ENCODE assay signal across 29 cellular contexts in genomic region chr3:106720510-106720909, GRCh38.
"Had no signal": no experiment of that assay in that cellular context is flagged by ENCODE, and none has a peak within 500 bp of the region (broad histone marks: within the 10 kb centered on the region; RNA-seq: fewer than 3 reads in every experiment).

No MANE protein-coding gene starts in this region.

- H3K36me3 ChIP-seq: MG63, SJSA1 had no signal

- ATAC-seq: activated T-cell treated with anti-CD3 and anti-CD28 coated beads, Interleukin-2, amount 50 U/mL, for 72 hours; Panc1 had no signal

- H3K9me3 Mint-ChIP-seq: activated CD4-positive, alpha-beta memory T cell treated with anti-CD3 and anti-CD28 coated beads, Interleukin-2, amount 10 ng/mL, durations not matched to agents 7 days and 5 days; activated CD4-positive, alpha-beta T cell treated with anti-CD3 and anti-CD28 coated beads, Interleukin-2, amount 10 ng/mL, durations not matched to agents 7 days and 5 days; activated naive CD4-positive, alpha-beta T cell treated with anti-CD3 and anti-CD28 coated beads, Interleukin-2, amount 10 ng/mL, durations not matched to agents 7 days and 5 days; activated naive CD8-positive, alpha-beta T cell treated with anti-CD3 and anti-CD28 coated beads for 36 hours; activated T-cell treated with anti-CD3 and anti-CD28 coated beads, Interleukin-2, amount 50 U/mL, for 72 hours; activated T-helper 2 cell treated with anti-CD3 and anti-CD28 coated beads, Interferon-gamma antibody, Interleukin-2, Interleukin-4, amounts not matched to agents 10 μg/mL and 5 μg/mL and 100 μg/mL, durations not matched to agents 14 hours and 24 hours and 36 hours; T-helper 1 cell treated with Interleukin-12 subunit alpha and Interleukin-12 subunit beta and Interleukin-4 antibody, amounts not matched to agents 30 μg/mL and 1 μg/mL, for 36 hours had no signal

- H3K4me3 Mint-ChIP-seq: activated CD4-positive, alpha-beta memory T cell treated with anti-CD3 and anti-CD28 coated beads, Interleukin-2, amount 10 ng/mL, durations not matched to agents 7 days and 5 days; activated CD4-positive, alpha-beta T cell treated with anti-CD3 and anti-CD28 coated beads, Interleukin-2, amount 10 ng/mL, durations not matched to agents 7 days and 5 days; activated naive CD4-positive, alpha-beta T cell treated with anti-CD3 and anti-CD28 coated beads, Interleukin-2, amount 10 ng/mL, durations not matched to agents 7 days and 5 days; activated naive CD8-positive, alpha-beta T cell treated with anti-CD3 and anti-CD28 coated beads for 36 hours; activated T-cell treated with anti-CD3 and anti-CD28 coated beads, Interleukin-2, amount 50 U/mL, for 72 hours; T-helper 1 cell treated with Interleukin-12 subunit alpha and Interleukin-12 subunit beta and Interleukin-4 antibody, amounts not matched to agents 30 μg/mL and 1 μg/mL, for 36 hours had no signal

- H3K27me3 ChIP-seq: MG63, SJSA1 had no signal

- DNase-seq: activated CD4-positive, alpha-beta memory T cell treated with anti-CD3 and anti-CD28 coated beads, Interleukin-2, amount 10 ng/mL, durations not matched to agents 7 days and 5 days; activated CD4-positive, alpha-beta T cell treated with anti-CD3 and anti-CD28 coated beads, Interleukin-2, amount 10 ng/mL, durations not matched to agents 7 days and 5 days; activated CD4-positive, CD25-positive, alpha-beta regulatory T cell; activated CD8-positive, alpha-beta memory T cell treated with anti-CD3 and anti-CD28 coated beads, Interleukin-2, amount 50 U/mL, for 4 hours; activated gamma-delta T cell treated with Interleukin-2 at 50 U/mL for 16 hours; activated naive CD4-positive, alpha-beta T cell treated with anti-CD3 and anti-CD28 coated beads, Interleukin-2, amount 10 ng/mL, durations not matched to agents 7 days and 5 days; activated naive CD8-positive, alpha-beta T cell treated with anti-CD3 and anti-CD28 coated beads for 36 hours; activated T-cell treated with anti-CD3 and anti-CD28 coated beads, Interleukin-2, amount 50 U/mL, for 72 hours; cerebellar nuclear complex; MG63; MV-4-11; NCI-H1092 treated with DMSO at 0.1 percent for 48 hours; NCI-H1417 treated with DMSO at 0.1 percent for 48 hours; NCI-H1694; NCI-H2029; NCI-H2107; NCI-H2171 treated with DMSO at 0.1 percent for 48 hours; NCI-H345; NCI-H510A; NCI-H69; NK-92 treated with Interleukin-12 subunit alpha and Interleukin-12 subunit beta, amount 100 ng/mL, for 24 hours; OCI-M1; Right ventricle myocardium superior; T-helper 9 cell had no signal

- H3K27ac ChIP-seq: RWPE1, SJSA1 had no signal

- H3K9me3 ChIP-seq: MG63, SJSA1 had no signal

- H3K36me3 Mint-ChIP-seq: activated naive CD4-positive, alpha-beta T cell treated with anti-CD3 and anti-CD28 coated beads, Interleukin-2, amount 10 ng/mL, durations not matched to agents 7 days and 5 days; activated naive CD8-positive, alpha-beta T cell treated with anti-CD3 and anti-CD28 coated beads for 36 hours had no signal

- H3K4me3 ChIP-seq: MG63, SJSA1 had no signal

- H3K27me3 Mint-ChIP-seq: activated naive CD4-positive, alpha-beta T cell treated with anti-CD3 and anti-CD28 coated beads, Interleukin-2, amount 10 ng/mL, durations not matched to agents 7 days and 5 days had no signal

- H3K27ac Mint-ChIP-seq: activated CD4-positive, alpha-beta memory T cell treated with anti-CD3 and anti-CD28 coated beads, Interleukin-2, amount 10 ng/mL, durations not matched to agents 7 days and 5 days; activated CD4-positive, alpha-beta T cell treated with anti-CD3 and anti-CD28 coated beads, Interleukin-2, amount 10 ng/mL, durations not matched to agents 7 days and 5 days; activated naive CD4-positive, alpha-beta T cell treated with anti-CD3 and anti-CD28 coated beads, Interleukin-2, amount 10 ng/mL, durations not matched to agents 7 days and 5 days; activated naive CD8-positive, alpha-beta T cell treated with anti-CD3 and anti-CD28 coated beads for 36 hours; activated T-cell treated with anti-CD3 and anti-CD28 coated beads, Interleukin-2, amount 50 U/mL, for 72 hours; activated T-helper 2 cell treated with anti-CD3 and anti-CD28 coated beads, Interferon-gamma antibody, Interleukin-2, Interleukin-4, amounts not matched to agents 10 μg/mL and 5 μg/mL and 100 μg/mL, durations not matched to agents 14 hours and 24 hours and 36 hours; T-helper 1 cell treated with Interleukin-12 subunit alpha and Interleukin-12 subunit beta and Interleukin-4 antibody, amounts not matched to agents 30 μg/mL and 1 μg/mL, for 36 hours had no signal

- H3K4me1 Mint-ChIP-seq: activated CD4-positive, alpha-beta memory T cell treated with anti-CD3 and anti-CD28 coated beads, Interleukin-2, amount 10 ng/mL, durations not matched to agents 7 days and 5 days; activated CD4-positive, alpha-beta T cell treated with anti-CD3 and anti-CD28 coated beads, Interleukin-2, amount 10 ng/mL, durations not matched to agents 7 days and 5 days; activated naive CD4-positive, alpha-beta T cell treated with anti-CD3 and anti-CD28 coated beads, Interleukin-2, amount 10 ng/mL, durations not matched to agents 7 days and 5 days; activated naive CD8-positive, alpha-beta T cell treated with anti-CD3 and anti-CD28 coated beads for 36 hours had no signal
